ENCODE assay signal across 20 cellular contexts in the genomic region with DNA sequence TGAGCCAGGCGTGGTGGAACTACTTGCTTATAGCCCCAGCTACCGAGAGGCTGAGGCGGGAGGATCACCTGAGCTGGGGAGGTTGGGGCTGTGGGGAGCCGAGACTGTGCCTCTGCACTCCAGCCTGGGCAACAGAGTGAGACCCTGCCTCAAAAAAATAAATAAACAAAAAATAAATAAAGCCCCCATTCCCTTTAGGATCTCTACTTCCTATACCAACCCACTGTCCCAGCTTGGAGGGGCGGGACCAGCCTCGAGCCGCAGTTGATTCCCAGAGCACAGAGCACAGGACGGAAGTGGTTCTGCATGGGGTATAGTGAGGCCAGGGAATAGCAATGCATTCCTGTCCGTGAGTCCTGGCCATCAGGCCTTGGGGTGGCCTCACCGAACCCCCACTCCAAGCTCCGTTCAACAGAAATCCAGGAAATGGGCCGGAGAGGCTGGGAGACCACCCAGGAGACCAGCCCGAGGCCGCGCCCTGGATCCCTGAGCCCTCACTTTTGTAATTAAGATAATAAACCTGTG. TPM values are rescaled to one million over a fixed set of nuclear protein-coding genes. Genes with fewer than 3 reads are reported as not detected.
A peak's percentile ranks its signal among the peaks of the same experiment; 100 is the strongest.
DNase-seq lines count a peak whose midpoint lies in the region; ATAC-seq and TF ChIP-seq lines count a peak whose summit lies in the region.
"Had no signal": no experiment of that assay in that cellular context is flagged by ENCODE, and none has a peak within 500 bp of the region (broad histone marks: within the 10 kb centered on the region; RNA-seq: fewer than 3 reads in every experiment).

No MANE protein-coding gene starts in this region.

- no peak overlapping the region for H4K91ac ChIP-seq in mesenchymal stem cell (ENCODE audit: low read length)

- H3K4me3 ChIP-seq in heart right ventricle (no peak overlapping the region), mesenchymal stem cell (ENCODE audit: insufficient read depth in 1 of 2, low read depth in 1 of 2, low read length in 2 of 2) (no peak overlapping the region), upper lobe of right lung (no peak overlapping the region)
- H3K4me3 ChIP-seq: colonic mucosa, GM23248 had no signal

- no peak overlapping the region for H2BK5ac ChIP-seq in mesenchymal stem cell (ENCODE audit: low read depth, low read length, poor library complexity, severe bottlenecking)

- no peak for TF ChIP-seq CTCF in heart right ventricle (IDR thresholded peaks at IDR 0.05)
- TF ChIP-seq CTCF in upper lobe of right lung (IDR thresholded peaks at IDR 0.05) = no peak

- no peaks in the 10 kb centered on the region for H3K9me3 ChIP-seq in heart right ventricle
- no peaks in the 10 kb centered on the region for H3K9me3 ChIP-seq in mesenchymal stem cell (ENCODE audit: control insufficient read depth, low read length)
- H3K9me3 ChIP-seq in upper lobe of right lung = no peaks in the 10 kb centered on the region
- H3K9me3 ChIP-seq: BE2C, colonic mucosa, SK-N-SH had no signal

- no peak overlapping the region for H3K23ac ChIP-seq in mesenchymal stem cell (ENCODE audit: low read length in 2 of 2)

- peak overlapping the region in 1 of 2 experiments; percentile 26 for H3K4ac ChIP-seq in mesenchymal stem cell (ENCODE audit: low read depth in 1 of 2, low read length in 2 of 2)

- no peak overlapping the region for H3K9ac ChIP-seq in mesenchymal stem cell (ENCODE audit: low read length)
- H3K9ac ChIP-seq: GM23248, SK-N-SH had no signal

- peak overlapping the region; percentile 56 for H2BK120ac ChIP-seq in mesenchymal stem cell (ENCODE audit: low read depth, low read length)

- H3K79me1 ChIP-seq in mesenchymal stem cell (replicated peaks; ENCODE audit: low read length, poor library complexity, severe bottlenecking) = peaks cover 2% of the 10 kb centered on the region

- H2BK12ac ChIP-seq in mesenchymal stem cell (ENCODE audit: low read length in 2 of 2) = peak overlapping the region; percentile 10 to 40

- H3K27ac ChIP-seq in heart right ventricle (peak overlapping the region in 9 of 10 donors; percentile 56 to 88 (median 79)), mesenchymal stem cell (ENCODE audit: low read length, poor library complexity, severe bottlenecking) (no peak overlapping the region), upper lobe of right lung (peak overlapping the region; percentile 7)
- H3K27ac ChIP-seq: colonic mucosa, GM23248 had no signal

- H4K8ac ChIP-seq in mesenchymal stem cell (ENCODE audit: low read length) = no peak overlapping the region

- intact Hi-C loops in heart right ventricle (cut with DNase I) (loop anchor here in 1 of 10 donors (10.0 kb wide), 1 partner anchor 62 kb away; a partner anchor contains a TSS), Right ventricle myocardium superior (cut with DNase I) (no loop called here), upper lobe of right lung (cut with DNase I) (no loop called here)

- H2BK15ac ChIP-seq in mesenchymal stem cell (ENCODE audit: low read depth, poor library complexity, severe bottlenecking) = no peak overlapping the region

- WGBS in heart right ventricle, 2 donors = 61 to 66% methylated on average over 15 of the region's 15 CpGs
- 80% methylated on average over 15 of the region's 15 CpGs for WGBS in mesenchymal stem cell

- no peak overlapping the region for H3K4me2 ChIP-seq in mesenchymal stem cell (ENCODE audit: low read length, poor library complexity, severe bottlenecking)
- H3K4me2 ChIP-seq: SK-N-SH had no signal

- H3K18ac ChIP-seq in mesenchymal stem cell (ENCODE audit: low read depth in 1 of 2, low read length in 2 of 2) = peak overlapping the region in 1 of 2 experiments; percentile 16

- ATAC-seq in heart right ventricle (no peak), Right ventricle myocardium superior (ENCODE audit: poor library complexity) (no peak), upper lobe of right lung (no peak)
- ATAC-seq: PC-3 had no signal

- H3K36me3 ChIP-seq in heart right ventricle = no peaks in the 10 kb centered on the region
- H3K36me3 ChIP-seq in mesenchymal stem cell (ENCODE audit: control insufficient read depth in 1 of 2, insufficient read depth in 2 of 2, low read depth in 1 of 2, low read length in 2 of 2) = no peaks in the 10 kb centered on the region
- H3K36me3 ChIP-seq in upper lobe of right lung = no peaks in the 10 kb centered on the region
- H3K36me3 ChIP-seq: BE2C, colonic mucosa had no signal

- peak in 1 of 2 donors; percentile 17 for DNase-seq in heart right ventricle
- DNase-seq in Right ventricle myocardium superior = no peak
- DNase-seq in dermis blood vessel endothelial cell = peak; percentile 45
- no peak for DNase-seq in mesenchymal stem cell
- no peak for DNase-seq in upper lobe of right lung
- no peak for DNase-seq in activated CD4-positive, alpha-beta T cell treated with anti-CD3 and anti-CD28 coated beads, Interleukin-2, amount 50 U/mL, for 4 hours
- no peak for DNase-seq in middle frontal gyrus (ENCODE audit: extremely low spot score, low spot score)
- DNase-seq in SW 1271 (lab: John Stamatoyannopoulos, UW) = no peak
- DNase-seq: Calu3; colonic mucosa; GM23248; NCI-H1436 treated with DMSO at 0.1 percent for 48 hours; NCI-H748 treated with DMSO at 0.1 percent for 48 hours; PC-3; stimulated activated naive CD8-positive, alpha-beta T cell treated with anti-CD3 and anti-CD28 coated beads, Interleukin-15, amount 100 ng/mL, for 72 hours had no signal

- H2AFZ ChIP-seq in mesenchymal stem cell (ENCODE audit: low read depth, low read length) = no peak overlapping the region
- H2AFZ ChIP-seq: GM23248 had no signal

- H3K14ac ChIP-seq in mesenchymal stem cell (ENCODE audit: low read length in 2 of 2) = no peak overlapping the region

- H3K27me3 ChIP-seq in heart right ventricle = no peaks in the 10 kb centered on the region
- H3K27me3 ChIP-seq in mesenchymal stem cell (ENCODE audit: control insufficient read depth in 1 of 2, insufficient read depth in 1 of 2, low read length in 2 of 2) = no peaks in the 10 kb centered on the region
- H3K27me3 ChIP-seq in upper lobe of right lung = no peaks in the 10 kb centered on the region
- H3K27me3 ChIP-seq: BE2C, colonic mucosa had no signal

- H3K4me1 ChIP-seq in heart right ventricle (peaks cover 5 to 64% (median 54%) of the 10 kb centered on the region in 9 donors), mesenchymal stem cell (ENCODE audit: control insufficient read depth, insufficient read depth, low read depth, low read length) (peaks cover 29% of the 10 kb centered on the region), upper lobe of right lung (peaks cover 24% of the 10 kb centered on the region)
- H3K4me1 ChIP-seq: colonic mucosa had no signal

- H2AK5ac ChIP-seq in mesenchymal stem cell (ENCODE audit: low read length, severe bottlenecking) = no peak overlapping the region

RNA-seq across cellular contexts. Expression of a gene that starts 4.8 kb away (rescaled TPM):
- total RNA-seq in heart right ventricle (100 to 1,000 TPM in 1 of 10 donors, 10 to 100 TPM in 9; 46.2 to 106 (median 56.8) TPM), Right ventricle myocardium superior (56.0 TPM), dermis blood vessel endothelial cell (123 and 212 TPM in 2 replicates), upper lobe of right lung (245 TPM)
- 10 to 100 TPM; 48.2 to 74.3 TPM for polyA plus RNA-seq in heart right ventricle
- polyA plus RNA-seq in mesenchymal stem cell (2013, experiment 1 of 2) = 233 TPM
- 242 TPM for polyA plus RNA-seq in mesenchymal stem cell (2013, experiment 2 of 2)

RNA-seq across cellular contexts. Expression of a gene that starts 29.3 kb away (rescaled TPM):
- total RNA-seq in heart right ventricle = not detected
- not detected for polyA plus RNA-seq in heart right ventricle
- total RNA-seq in Right ventricle myocardium superior = not detected
- total RNA-seq in dermis blood vessel endothelial cell = under 0.01 TPM in 1 of 2 replicates, not detected in the other
- polyA plus RNA-seq in mesenchymal stem cell (2013, experiment 1 of 2) = 3.2 TPM
- polyA plus RNA-seq in mesenchymal stem cell (2013, experiment 2 of 2) = 2.9 TPM
- 0.46 TPM for total RNA-seq in upper lobe of right lung
- total RNA-seq: activated T-helper 1 cell treated with anti-CD3 and anti-CD28 coated beads, Interleukin-12 subunit alpha, Interleukin-12 subunit beta, Interleukin-2, Interleukin-4 antibody, amounts not matched to agents 30 ng/mL and 10 ng/mL and 1 ng/mL, durations not matched to agents 14 hours and 24 hours and 36 hours; Calu3; PC-3 had no signal
- polyA plus RNA-seq: GM23248 had no signal

RNA-seq across cellular contexts. Expression of a gene that starts 35.2 kb away (rescaled TPM):
- 1 to 10 TPM in 1 of 10 donors, not detected in 9; 1.7 TPM for total RNA-seq in heart right ventricle
- under 1 TPM in 1 of 2 donors, not detected in 1; 0.06 TPM for polyA plus RNA-seq in heart right ventricle
- not detected for total RNA-seq in Right ventricle myocardium superior
- not detected in 2 replicates for total RNA-seq in dermis blood vessel endothelial cell
- polyA plus RNA-seq in mesenchymal stem cell (2013, experiment 1 of 2) = 0.15 TPM
- 0.05 TPM for polyA plus RNA-seq in mesenchymal stem cell (2013, experiment 2 of 2)
- total RNA-seq in upper lobe of right lung = 0.75 TPM
- total RNA-seq: A172; activated T-helper 1 cell treated with anti-CD3 and anti-CD28 coated beads, Interleukin-12 subunit alpha, Interleukin-12 subunit beta, Interleukin-2, Interleukin-4 antibody, amounts not matched to agents 30 ng/mL and 10 ng/mL and 1 ng/mL, durations not matched to agents 14 hours and 24 hours and 36 hours; Calu3; GM23248; M059J; PC-3 had no signal
- polyA plus RNA-seq: GM23248 had no signal

RNA-seq across cellular contexts. Expression of a gene that starts 41.5 kb away (rescaled TPM):
- total RNA-seq in heart right ventricle (not detected), Right ventricle myocardium superior (not detected), dermis blood vessel endothelial cell (0.05 TPM in 1 of 2 replicates, not detected in the other), upper lobe of right lung (15.9 TPM)
- polyA plus RNA-seq in heart right ventricle = under 1 TPM in 1 of 2 donors, not detected in 1; 0.01 TPM
- polyA plus RNA-seq in mesenchymal stem cell (2013, experiment 1 of 2) = 0.06 TPM
- polyA plus RNA-seq in mesenchymal stem cell (2013, experiment 2 of 2) = 0.01 TPM
- total RNA-seq: activated T-helper 1 cell treated with anti-CD3 and anti-CD28 coated beads, Interleukin-12 subunit alpha, Interleukin-12 subunit beta, Interleukin-2, Interleukin-4 antibody, amounts not matched to agents 30 ng/mL and 10 ng/mL and 1 ng/mL, durations not matched to agents 14 hours and 24 hours and 36 hours; GM23248 had no signal
- polyA plus RNA-seq: GM23248 had no signal

RNA-seq across cellular contexts. Expression of a gene that starts 48.4 kb away (rescaled TPM):
- total RNA-seq in heart right ventricle (not detected), Right ventricle myocardium superior (not detected), dermis blood vessel endothelial cell (not detected in 2 replicates), upper lobe of right lung (not detected)
- polyA plus RNA-seq in heart right ventricle = under 1 TPM in 1 of 2 donors, not detected in 1; 0.12 TPM
- polyA plus RNA-seq in mesenchymal stem cell (2013, experiment 1 of 2) = 0.07 TPM
- polyA plus RNA-seq in mesenchymal stem cell (2013, experiment 2 of 2) = 0.04 TPM
- total RNA-seq: activated T-helper 1 cell treated with anti-CD3 and anti-CD28 coated beads, Interleukin-12 subunit alpha, Interleukin-12 subunit beta, Interleukin-2, Interleukin-4 antibody, amounts not matched to agents 30 ng/mL and 10 ng/mL and 1 ng/mL, durations not matched to agents 14 hours and 24 hours and 36 hours; Calu3; colonic mucosa; GM23248; M059J had no signal
- polyA plus RNA-seq: GM23248, SK-N-SH had no signal
